In the genomic region with DNA sequence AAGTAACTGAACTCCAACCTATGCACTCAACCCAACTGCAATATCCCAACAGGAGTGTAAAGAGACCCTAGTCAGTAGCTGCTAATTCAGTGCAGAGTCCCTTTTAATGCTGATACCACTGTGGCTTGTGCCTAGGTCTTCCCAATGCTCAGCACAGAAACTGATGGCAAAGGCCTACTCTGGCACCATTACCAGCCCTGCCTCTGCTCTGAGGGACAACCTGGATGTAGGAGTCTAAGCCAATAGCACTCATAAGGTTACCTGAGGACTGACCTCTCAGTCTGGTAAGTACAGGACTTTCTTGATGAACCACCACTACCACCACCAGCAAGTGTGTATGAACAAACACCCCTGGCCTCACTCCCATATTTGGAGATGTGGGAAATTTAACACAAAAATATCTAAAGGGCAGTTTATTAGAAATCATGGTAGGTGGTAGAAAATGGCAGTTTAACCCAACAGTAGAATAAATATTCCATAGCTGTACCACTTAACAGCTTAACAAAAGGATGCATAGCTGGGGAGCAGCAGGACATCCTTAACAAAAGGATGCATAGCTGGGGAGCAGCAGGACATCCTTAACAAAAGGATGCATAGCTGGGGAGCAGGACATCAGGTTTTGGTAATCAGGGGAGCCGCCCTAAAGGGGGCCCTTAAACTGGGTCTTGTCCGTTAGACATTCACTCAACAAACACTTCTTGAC, we compare ENCODE assay signal across 2 cellular contexts.
TF ChIP-seq lines count a peak whose summit lies in the region.

No MANE protein-coding gene starts in this region.

TF ChIP-seq in GM23338, 12 proteins besides CTCF, POLR2A, EP300 and RAD21:
- no peak for TF ChIP-seq POLR2AphosphoS5 (IDR thresholded peaks at IDR 0.05; ENCODE audit: low read depth)
- 0 out of 2 replicates have a peak, but pooled peaks have one; percentile 18 for TF ChIP-seq NANOG (IDR thresholded peaks at IDR 0.05; ENCODE audit: borderline replicate concordance)
TF ChIP-seq in GM23338: peak in this region for 1.

TF ChIP-seq in WTC11, 78 proteins besides CTCF, POLR2A, EP300 and RAD21:
- TF ChIP-seq, protein P1, sequence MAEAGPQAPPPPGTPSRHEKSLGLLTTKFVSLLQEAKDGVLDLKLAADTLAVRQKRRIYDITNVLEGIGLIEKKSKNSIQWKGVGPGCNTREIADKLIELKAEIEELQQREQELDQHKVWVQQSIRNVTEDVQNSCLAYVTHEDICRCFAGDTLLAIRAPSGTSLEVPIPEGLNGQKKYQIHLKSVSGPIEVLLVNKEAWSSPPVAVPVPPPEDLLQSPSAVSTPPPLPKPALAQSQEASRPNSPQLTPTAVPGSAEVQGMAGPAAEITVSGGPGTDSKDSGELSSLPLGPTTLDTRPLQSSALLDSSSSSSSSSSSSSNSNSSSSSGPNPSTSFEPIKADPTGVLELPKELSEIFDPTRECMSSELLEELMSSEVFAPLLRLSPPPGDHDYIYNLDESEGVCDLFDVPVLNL (CRISPR knock-in tag; IDR thresholded peaks at IDR 0.05; ENCODE audit: borderline replicate concordance, low read depth), result no peak
- TF ChIP-seq, protein P2, sequence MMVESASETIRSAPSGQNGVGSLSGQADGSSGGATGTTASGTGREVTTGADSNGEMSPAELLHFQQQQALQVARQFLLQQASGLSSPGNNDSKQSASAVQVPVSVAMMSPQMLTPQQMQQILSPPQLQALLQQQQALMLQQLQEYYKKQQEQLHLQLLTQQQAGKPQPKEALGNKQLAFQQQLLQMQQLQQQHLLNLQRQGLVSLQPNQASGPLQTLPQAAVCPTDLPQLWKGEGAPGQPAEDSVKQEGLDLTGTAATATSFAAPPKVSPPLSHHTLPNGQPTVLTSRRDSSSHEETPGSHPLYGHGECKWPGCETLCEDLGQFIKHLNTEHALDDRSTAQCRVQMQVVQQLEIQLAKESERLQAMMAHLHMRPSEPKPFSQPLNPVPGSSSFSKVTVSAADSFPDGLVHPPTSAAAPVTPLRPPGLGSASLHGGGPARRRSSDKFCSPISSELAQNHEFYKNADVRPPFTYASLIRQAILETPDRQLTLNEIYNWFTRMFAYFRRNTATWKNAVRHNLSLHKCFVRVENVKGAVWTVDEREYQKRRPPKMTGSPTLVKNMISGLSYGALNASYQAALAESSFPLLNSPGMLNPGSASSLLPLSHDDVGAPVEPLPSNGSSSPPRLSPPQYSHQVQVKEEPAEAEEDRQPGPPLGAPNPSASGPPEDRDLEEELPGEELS (CRISPR knock-in tag; IDR thresholded peaks at IDR 0.05), result no peak
- TF ChIP-seq OVOL2 (CRISPR knock-in tag; IDR thresholded peaks at IDR 0.05; ENCODE audit: borderline replicate concordance) (no peak), ESRRA (CRISPR knock-in tag; IDR thresholded peaks at IDR 0.05; ENCODE audit: borderline replicate concordance) (no peak), KAT7 (CRISPR knock-in tag; IDR thresholded peaks at IDR 0.05; ENCODE audit: borderline replicate concordance) (no peak), ZNF263 (CRISPR knock-in tag; IDR thresholded peaks at IDR 0.05; ENCODE audit: low read depth) (no peak), ZNF138 (CRISPR knock-in tag; conservative IDR thresholded peaks at IDR 0.05) (no peak), TP53 (CRISPR knock-in tag; IDR thresholded peaks at IDR 0.05) (no peak), ZNF416 (CRISPR knock-in tag; IDR thresholded peaks at IDR 0.05) (no peak), ZNF232 (CRISPR knock-in tag; IDR thresholded peaks at IDR 0.05) (no peak), ZNF396 (CRISPR knock-in tag; IDR thresholded peaks at IDR 0.05; ENCODE audit: borderline replicate concordance) (no peak), NR1H2 (CRISPR knock-in tag; IDR thresholded peaks at IDR 0.05) (no peak), SMAD3 (CRISPR knock-in tag; IDR thresholded peaks at IDR 0.05; ENCODE audit: borderline replicate concordance) (no peak)
- TF ChIP-seq, protein P3, sequence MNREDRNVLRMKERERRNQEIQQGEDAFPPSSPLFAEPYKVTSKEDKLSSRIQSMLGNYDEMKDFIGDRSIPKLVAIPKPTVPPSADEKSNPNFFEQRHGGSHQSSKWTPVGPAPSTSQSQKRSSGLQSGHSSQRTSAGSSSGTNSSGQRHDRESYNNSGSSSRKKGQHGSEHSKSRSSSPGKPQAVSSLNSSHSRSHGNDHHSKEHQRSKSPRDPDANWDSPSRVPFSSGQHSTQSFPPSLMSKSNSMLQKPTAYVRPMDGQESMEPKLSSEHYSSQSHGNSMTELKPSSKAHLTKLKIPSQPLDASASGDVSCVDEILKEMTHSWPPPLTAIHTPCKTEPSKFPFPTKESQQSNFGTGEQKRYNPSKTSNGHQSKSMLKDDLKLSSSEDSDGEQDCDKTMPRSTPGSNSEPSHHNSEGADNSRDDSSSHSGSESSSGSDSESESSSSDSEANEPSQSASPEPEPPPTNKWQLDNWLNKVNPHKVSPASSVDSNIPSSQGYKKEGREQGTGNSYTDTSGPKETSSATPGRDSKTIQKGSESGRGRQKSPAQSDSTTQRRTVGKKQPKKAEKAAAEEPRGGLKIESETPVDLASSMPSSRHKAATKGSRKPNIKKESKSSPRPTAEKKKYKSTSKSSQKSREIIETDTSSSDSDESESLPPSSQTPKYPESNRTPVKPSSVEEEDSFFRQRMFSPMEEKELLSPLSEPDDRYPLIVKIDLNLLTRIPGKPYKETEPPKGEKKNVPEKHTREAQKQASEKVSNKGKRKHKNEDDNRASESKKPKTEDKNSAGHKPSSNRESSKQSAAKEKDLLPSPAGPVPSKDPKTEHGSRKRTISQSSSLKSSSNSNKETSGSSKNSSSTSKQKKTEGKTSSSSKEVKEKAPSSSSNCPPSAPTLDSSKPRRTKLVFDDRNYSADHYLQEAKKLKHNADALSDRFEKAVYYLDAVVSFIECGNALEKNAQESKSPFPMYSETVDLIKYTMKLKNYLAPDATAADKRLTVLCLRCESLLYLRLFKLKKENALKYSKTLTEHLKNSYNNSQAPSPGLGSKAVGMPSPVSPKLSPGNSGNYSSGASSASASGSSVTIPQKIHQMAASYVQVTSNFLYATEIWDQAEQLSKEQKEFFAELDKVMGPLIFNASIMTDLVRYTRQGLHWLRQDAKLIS (CRISPR knock-in tag; IDR thresholded peaks at IDR 0.05; ENCODE audit: borderline replicate concordance), result no peak
- TF ChIP-seq, protein P4, sequence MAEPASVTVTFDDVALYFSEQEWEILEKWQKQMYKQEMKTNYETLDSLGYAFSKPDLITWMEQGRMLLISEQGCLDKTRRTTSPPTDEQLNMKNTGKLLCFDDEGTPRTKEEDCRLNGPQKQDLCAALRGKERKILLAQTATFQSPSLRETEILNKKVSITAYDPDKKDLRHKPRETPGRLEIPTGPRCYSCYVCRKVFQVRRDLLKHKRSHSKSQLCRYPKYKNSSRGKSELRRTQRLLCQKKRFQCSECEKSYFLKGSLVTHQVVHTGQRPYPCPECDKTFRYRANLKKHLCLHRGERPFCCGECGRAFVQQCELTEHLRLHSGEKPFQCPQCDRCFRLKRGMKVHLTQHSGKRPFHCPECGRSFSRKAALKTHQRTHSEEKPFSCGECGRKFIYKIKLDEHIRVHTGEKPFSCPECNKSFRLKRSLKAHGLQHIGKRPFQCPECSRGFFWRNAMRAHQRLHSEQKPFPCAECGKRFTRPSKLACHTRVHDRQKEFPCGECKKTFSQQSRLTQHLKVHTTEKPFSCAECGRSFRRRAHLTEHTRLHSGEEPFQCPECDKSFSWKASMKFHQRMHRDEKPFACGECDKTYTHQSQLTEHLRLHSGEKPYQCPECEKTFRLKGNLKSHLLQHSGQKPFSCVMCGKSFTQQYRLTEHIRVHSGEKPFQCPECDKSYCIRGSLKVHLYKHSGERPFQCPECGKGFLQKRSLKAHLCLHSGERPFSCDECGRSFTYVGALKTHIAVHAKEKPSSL (CRISPR knock-in tag; conservative IDR thresholded peaks at IDR 0.05), result no peak
- TF ChIP-seq, protein P5, sequence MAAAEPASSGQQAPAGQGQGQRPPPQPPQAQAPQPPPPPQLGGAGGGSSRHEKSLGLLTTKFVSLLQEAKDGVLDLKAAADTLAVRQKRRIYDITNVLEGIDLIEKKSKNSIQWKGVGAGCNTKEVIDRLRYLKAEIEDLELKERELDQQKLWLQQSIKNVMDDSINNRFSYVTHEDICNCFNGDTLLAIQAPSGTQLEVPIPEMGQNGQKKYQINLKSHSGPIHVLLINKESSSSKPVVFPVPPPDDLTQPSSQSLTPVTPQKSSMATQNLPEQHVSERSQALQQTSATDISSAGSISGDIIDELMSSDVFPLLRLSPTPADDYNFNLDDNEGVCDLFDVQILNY (CRISPR knock-in tag; IDR thresholded peaks at IDR 0.05), result no peak
- TF ChIP-seq, protein P6, sequence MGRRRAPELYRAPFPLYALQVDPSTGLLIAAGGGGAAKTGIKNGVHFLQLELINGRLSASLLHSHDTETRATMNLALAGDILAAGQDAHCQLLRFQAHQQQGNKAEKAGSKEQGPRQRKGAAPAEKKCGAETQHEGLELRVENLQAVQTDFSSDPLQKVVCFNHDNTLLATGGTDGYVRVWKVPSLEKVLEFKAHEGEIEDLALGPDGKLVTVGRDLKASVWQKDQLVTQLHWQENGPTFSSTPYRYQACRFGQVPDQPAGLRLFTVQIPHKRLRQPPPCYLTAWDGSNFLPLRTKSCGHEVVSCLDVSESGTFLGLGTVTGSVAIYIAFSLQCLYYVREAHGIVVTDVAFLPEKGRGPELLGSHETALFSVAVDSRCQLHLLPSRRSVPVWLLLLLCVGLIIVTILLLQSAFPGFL (CRISPR knock-in tag; IDR thresholded peaks at IDR 0.05; ENCODE audit: borderline replicate concordance), result no peak
- TF ChIP-seq, protein P7, sequence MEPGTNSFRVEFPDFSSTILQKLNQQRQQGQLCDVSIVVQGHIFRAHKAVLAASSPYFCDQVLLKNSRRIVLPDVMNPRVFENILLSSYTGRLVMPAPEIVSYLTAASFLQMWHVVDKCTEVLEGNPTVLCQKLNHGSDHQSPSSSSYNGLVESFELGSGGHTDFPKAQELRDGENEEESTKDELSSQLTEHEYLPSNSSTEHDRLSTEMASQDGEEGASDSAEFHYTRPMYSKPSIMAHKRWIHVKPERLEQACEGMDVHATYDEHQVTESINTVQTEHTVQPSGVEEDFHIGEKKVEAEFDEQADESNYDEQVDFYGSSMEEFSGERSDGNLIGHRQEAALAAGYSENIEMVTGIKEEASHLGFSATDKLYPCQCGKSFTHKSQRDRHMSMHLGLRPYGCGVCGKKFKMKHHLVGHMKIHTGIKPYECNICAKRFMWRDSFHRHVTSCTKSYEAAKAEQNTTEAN (CRISPR knock-in tag; IDR thresholded peaks at IDR 0.05), result no peak
- TF ChIP-seq, protein P8, sequence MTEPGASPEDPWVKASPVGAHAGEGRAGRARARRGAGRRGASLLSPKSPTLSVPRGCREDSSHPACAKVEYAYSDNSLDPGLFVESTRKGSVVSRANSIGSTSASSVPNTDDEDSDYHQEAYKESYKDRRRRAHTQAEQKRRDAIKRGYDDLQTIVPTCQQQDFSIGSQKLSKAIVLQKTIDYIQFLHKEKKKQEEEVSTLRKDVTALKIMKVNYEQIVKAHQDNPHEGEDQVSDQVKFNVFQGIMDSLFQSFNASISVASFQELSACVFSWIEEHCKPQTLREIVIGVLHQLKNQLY (CRISPR knock-in tag; IDR thresholded peaks at IDR 0.05), result no peak
